ENCODE assay signal across 1 cellular context in the genomic region with DNA sequence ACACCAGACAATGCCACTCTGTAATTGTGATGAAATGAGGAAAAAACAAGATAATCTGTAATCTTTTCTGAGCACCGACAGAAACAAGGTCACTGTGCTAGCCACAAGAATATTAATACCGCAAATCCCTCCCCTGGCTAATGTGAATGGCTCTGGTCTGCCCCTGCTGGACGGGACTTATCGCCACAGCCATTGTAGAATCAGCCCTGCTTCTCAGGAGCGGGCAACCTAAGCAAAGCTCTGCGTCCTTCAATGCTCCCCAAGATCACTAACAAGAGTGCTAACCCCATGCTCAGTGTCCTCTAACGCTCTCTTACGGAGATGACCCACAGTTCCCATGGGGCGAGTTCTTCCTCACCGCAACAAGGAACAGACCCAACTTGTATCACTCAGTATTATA.
TF ChIP-seq lines count a peak whose summit lies in the region.

No MANE protein-coding gene starts in this region.

TF ChIP-seq in K562, 482 proteins besides CTCF, POLR2A, EP300 and RAD21 (continues in another document):
- TF ChIP-seq CBX2 (IDR thresholded peaks at IDR 0.05; ENCODE audit: insufficient read depth, low read length, poor library complexity, severe bottlenecking) (no peak), CTBP1 (IDR thresholded peaks at IDR 0.05; ENCODE audit: borderline replicate concordance) (peak; percentile 25; the same call in 1 of the 2 replicates), DACH1 (IDR thresholded peaks at IDR 0.05; ENCODE audit: partially characterized antibody) (peak; percentile 47), CC2D1A (IDR thresholded peaks at IDR 0.05) (0 out of 2 replicates have a peak, but pooled peaks have one; percentile 24), PHF20 (IDR thresholded peaks at IDR 0.05; ENCODE audit: partially characterized antibody) (no peak), GATA2 (CRISPR knock-in tag; IDR thresholded peaks at IDR 0.05) (0 out of 2 replicates have a peak, but pooled peaks have one; percentile 10), XRCC4 (IDR thresholded peaks at IDR 0.05; ENCODE audit: extremely low read depth, insufficient read depth, insufficient read length) (no peak), RREB1 (CRISPR knock-in tag; IDR thresholded peaks at IDR 0.05) (no peak), RCOR1 (IDR thresholded peaks at IDR 0.05; ENCODE audit: borderline replicate concordance in 1 of 2, low read depth in 2 of 2, low read length in 2 of 2) (0 out of 4 replicates have a peak, but pooled peaks of 1 of the 2 experiments have one; percentile 12), HNRNPK (IDR thresholded peaks at IDR 0.05; ENCODE audit: low read depth, low read length, poor library complexity, severe bottlenecking) (no peak), IFI16 (CRISPR knock-in tag; IDR thresholded peaks at IDR 0.05) (no peak), ZNF431 (CRISPR knock-in tag; IDR thresholded peaks at IDR 0.05) (no peak), ARID3B (CRISPR knock-in tag; IDR thresholded peaks at IDR 0.05; ENCODE audit: borderline replicate concordance) (no peak), TRIM24 (IDR thresholded peaks at IDR 0.05) (0 out of 4 replicates have a peak, but pooled peaks of 1 of the 2 experiments have one; percentile 12), KLF1 (tag; IDR thresholded peaks at IDR 0.05) (no peak), ZBTB34 (CRISPR knock-in tag; IDR thresholded peaks at IDR 0.05) (no peak), RFX7 (CRISPR knock-in tag; IDR thresholded peaks at IDR 0.05) (no peak), ZNF175 (CRISPR knock-in tag; IDR thresholded peaks at IDR 0.05; ENCODE audit: low read depth) (no peak), ZFP1 (CRISPR knock-in tag; IDR thresholded peaks at IDR 0.05) (no peak), SP2 (IDR thresholded peaks at IDR 0.05; ENCODE audit: extremely low read depth, low read depth, low read length, poor library complexity, severe bottlenecking) (no peak), RNF2 (IDR thresholded peaks at IDR 0.05) (no peak), ZNF347 (CRISPR knock-in tag; IDR thresholded peaks at IDR 0.05; ENCODE audit: low read depth) (no peak), GTF2F1 (IDR thresholded peaks at IDR 0.05; ENCODE audit: low read depth, low read length) (no peak), ZBTB33 (CRISPR knock-in tag; IDR thresholded peaks at IDR 0.05) (peak; percentile 92), RBM25 (IDR thresholded peaks at IDR 0.05; ENCODE audit: low read depth, low read length, severe bottlenecking) (no peak), ZNF699 (CRISPR knock-in tag; IDR thresholded peaks at IDR 0.05; ENCODE audit: insufficient replicate concordance) (no peak), SOX6 (IDR thresholded peaks at IDR 0.05) (peak; percentile 68; the same call in 1 of the 2 replicates), ZNF23 (CRISPR knock-in tag; IDR thresholded peaks at IDR 0.05) (no peak), ESRRA (IDR thresholded peaks at IDR 0.05; ENCODE audit: borderline replicate concordance, low read depth) (peak; percentile 46; the same call in 1 of the 2 replicates), HMG20A (CRISPR knock-in tag; conservative IDR thresholded peaks at IDR 0.05) (no peak), CBX3 (IDR thresholded peaks at IDR 0.05; ENCODE audit: borderline replicate concordance in 1 of 2, low read length in 2 of 2) (peak in 1 of 2 experiments; percentile 35; a peak in 1 of 3 replicates), YY1 (IDR thresholded peaks at IDR 0.05; ENCODE audit: borderline replicate concordance in 1 of 3, control insufficient read depth in 1 of 3, extremely low read depth in 1 of 3, insufficient read depth in 3 of 3, insufficient read length in 1 of 3, insufficient replicate concordance in 2 of 3, low read depth in 1 of 3, low read length in 2 of 3) (peak in 1 of 3 experiments; percentile 48)
- TF ChIP-seq, protein P1, sequence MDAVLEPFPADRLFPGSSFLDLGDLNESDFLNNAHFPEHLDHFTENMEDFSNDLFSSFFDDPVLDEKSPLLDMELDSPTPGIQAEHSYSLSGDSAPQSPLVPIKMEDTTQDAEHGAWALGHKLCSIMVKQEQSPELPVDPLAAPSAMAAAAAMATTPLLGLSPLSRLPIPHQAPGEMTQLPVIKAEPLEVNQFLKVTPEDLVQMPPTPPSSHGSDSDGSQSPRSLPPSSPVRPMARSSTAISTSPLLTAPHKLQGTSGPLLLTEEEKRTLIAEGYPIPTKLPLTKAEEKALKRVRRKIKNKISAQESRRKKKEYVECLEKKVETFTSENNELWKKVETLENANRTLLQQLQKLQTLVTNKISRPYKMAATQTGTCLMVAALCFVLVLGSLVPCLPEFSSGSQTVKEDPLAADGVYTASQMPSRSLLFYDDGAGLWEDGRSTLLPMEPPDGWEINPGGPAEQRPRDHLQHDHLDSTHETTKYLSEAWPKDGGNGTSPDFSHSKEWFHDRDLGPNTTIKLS (IDR thresholded peaks at IDR 0.05; ENCODE audit: borderline replicate concordance, low read depth) = no peak
- TF ChIP-seq, protein P2, sequence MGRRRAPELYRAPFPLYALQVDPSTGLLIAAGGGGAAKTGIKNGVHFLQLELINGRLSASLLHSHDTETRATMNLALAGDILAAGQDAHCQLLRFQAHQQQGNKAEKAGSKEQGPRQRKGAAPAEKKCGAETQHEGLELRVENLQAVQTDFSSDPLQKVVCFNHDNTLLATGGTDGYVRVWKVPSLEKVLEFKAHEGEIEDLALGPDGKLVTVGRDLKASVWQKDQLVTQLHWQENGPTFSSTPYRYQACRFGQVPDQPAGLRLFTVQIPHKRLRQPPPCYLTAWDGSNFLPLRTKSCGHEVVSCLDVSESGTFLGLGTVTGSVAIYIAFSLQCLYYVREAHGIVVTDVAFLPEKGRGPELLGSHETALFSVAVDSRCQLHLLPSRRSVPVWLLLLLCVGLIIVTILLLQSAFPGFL (CRISPR knock-in tag; IDR thresholded peaks at IDR 0.05) = no peak
- TF ChIP-seq, protein P3, sequence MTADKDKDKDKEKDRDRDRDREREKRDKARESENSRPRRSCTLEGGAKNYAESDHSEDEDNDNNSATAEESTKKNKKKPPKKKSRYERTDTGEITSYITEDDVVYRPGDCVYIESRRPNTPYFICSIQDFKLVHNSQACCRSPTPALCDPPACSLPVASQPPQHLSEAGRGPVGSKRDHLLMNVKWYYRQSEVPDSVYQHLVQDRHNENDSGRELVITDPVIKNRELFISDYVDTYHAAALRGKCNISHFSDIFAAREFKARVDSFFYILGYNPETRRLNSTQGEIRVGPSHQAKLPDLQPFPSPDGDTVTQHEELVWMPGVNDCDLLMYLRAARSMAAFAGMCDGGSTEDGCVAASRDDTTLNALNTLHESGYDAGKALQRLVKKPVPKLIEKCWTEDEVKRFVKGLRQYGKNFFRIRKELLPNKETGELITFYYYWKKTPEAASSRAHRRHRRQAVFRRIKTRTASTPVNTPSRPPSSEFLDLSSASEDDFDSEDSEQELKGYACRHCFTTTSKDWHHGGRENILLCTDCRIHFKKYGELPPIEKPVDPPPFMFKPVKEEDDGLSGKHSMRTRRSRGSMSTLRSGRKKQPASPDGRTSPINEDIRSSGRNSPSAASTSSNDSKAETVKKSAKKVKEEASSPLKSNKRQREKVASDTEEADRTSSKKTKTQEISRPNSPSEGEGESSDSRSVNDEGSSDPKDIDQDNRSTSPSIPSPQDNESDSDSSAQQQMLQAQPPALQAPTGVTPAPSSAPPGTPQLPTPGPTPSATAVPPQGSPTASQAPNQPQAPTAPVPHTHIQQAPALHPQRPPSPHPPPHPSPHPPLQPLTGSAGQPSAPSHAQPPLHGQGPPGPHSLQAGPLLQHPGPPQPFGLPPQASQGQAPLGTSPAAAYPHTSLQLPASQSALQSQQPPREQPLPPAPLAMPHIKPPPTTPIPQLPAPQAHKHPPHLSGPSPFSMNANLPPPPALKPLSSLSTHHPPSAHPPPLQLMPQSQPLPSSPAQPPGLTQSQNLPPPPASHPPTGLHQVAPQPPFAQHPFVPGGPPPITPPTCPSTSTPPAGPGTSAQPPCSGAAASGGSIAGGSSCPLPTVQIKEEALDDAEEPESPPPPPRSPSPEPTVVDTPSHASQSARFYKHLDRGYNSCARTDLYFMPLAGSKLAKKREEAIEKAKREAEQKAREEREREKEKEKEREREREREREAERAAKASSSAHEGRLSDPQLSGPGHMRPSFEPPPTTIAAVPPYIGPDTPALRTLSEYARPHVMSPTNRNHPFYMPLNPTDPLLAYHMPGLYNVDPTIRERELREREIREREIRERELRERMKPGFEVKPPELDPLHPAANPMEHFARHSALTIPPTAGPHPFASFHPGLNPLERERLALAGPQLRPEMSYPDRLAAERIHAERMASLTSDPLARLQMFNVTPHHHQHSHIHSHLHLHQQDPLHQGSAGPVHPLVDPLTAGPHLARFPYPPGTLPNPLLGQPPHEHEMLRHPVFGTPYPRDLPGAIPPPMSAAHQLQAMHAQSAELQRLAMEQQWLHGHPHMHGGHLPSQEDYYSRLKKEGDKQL (CRISPR knock-in tag; IDR thresholded peaks at IDR 0.05; ENCODE audit: borderline replicate concordance) = no peak
